Comparison of ENCODE assay signal across 3 cellular contexts in the genomic region with DNA sequence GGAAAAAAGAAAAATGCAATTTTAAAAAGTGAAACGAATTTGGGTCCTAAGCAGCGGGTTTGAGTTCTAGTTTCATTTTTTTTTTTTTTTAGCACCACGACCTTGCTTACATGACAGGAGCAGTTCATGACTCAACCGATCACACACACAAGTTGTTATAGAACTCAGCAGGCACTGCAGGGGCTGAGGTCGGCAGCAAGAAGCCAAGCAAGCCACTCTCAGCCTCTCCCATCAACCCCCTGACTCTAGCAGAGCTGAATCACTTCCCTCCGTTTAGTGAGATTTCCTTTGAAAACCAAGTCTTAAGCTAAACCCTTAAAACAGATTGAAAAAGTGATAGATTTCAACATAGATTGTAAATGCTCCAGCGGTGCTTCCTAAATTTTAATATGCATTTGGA.
TF ChIP-seq lines count a peak whose summit lies in the region.

No MANE protein-coding gene starts in this region.

TF ChIP-seq in GM23338, 12 proteins besides CTCF, POLR2A, EP300 and RAD21 (continued from another document and continues in another):
- no peak for TF ChIP-seq STAT1 (IDR thresholded peaks at IDR 0.05; ENCODE audit: unreplicated experiment)
- TF ChIP-seq, protein P1, sequence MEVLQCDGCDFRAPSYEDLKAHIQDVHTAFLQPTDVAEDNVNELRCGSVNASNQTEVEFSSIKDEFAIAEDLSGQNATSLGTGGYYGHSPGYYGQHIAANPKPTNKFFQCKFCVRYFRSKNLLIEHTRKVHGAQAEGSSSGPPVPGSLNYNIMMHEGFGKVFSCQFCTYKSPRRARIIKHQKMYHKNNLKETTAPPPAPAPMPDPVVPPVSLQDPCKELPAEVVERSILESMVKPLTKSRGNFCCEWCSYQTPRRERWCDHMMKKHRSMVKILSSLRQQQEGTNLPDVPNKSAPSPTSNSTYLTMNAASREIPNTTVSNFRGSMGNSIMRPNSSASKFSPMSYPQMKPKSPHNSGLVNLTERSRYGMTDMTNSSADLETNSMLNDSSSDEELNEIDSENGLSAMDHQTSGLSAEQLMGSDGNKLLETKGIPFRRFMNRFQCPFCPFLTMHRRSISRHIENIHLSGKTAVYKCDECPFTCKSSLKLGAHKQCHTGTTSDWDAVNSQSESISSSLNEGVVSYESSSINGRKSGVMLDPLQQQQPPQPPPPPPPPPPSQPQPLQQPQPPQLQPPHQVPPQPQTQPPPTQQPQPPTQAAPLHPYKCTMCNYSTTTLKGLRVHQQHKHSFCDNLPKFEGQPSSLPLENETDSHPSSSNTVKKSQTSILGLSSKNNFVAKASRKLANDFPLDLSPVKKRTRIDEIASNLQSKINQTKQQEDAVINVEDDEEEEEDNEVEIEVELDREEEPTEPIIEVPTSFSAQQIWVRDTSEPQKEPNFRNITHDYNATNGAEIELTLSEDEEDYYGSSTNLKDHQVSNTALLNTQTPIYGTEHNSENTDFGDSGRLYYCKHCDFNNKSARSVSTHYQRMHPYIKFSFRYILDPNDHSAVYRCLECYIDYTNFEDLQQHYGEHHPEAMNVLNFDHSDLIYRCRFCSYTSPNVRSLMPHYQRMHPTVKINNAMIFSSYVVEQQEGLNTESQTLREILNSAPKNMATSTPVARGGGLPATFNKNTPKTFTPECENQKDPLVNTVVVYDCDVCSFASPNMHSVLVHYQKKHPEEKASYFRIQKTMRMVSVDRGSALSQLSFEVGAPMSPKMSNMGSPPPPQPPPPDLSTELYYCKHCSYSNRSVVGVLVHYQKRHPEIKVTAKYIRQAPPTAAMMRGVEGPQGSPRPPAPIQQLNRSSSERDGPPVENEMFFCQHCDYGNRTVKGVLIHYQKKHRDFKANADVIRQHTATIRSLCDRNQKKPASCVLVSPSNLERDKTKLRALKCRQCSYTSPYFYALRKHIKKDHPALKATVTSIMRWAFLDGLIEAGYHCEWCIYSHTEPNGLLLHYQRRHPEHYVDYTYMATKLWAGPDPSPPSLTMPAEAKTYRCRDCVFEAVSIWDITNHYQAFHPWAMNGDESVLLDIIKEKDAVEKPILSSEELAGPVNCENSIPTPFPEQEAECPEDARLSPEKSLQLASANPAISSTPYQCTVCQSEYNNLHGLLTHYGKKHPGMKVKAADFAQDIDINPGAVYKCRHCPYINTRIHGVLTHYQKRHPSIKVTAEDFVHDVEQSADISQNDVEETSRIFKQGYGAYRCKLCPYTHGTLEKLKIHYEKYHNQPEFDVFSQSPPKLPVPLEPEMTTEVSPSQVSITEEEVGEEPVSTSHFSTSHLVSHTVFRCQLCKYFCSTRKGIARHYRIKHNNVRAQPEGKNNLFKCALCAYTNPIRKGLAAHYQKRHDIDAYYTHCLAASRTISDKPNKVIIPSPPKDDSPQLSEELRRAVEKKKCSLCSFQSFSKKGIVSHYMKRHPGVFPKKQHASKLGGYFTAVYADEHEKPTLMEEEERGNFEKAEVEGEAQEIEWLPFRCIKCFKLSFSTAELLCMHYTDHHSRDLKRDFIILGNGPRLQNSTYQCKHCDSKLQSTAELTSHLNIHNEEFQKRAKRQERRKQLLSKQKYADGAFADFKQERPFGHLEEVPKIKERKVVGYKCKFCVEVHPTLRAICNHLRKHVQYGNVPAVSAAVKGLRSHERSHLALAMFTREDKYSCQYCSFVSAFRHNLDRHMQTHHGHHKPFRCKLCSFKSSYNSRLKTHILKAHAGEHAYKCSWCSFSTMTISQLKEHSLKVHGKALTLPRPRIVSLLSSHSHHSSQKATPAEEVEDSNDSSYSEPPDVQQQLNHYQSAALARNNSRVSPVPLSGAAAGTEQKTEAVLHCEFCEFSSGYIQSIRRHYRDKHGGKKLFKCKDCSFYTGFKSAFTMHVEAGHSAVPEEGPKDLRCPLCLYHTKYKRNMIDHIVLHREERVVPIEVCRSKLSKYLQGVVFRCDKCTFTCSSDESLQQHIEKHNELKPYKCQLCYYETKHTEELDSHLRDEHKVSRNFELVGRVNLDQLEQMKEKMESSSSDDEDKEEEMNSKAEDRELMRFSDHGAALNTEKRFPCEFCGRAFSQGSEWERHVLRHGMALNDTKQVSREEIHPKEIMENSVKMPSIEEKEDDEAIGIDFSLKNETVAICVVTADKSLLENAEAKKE (CRISPR knock-in tag; IDR thresholded peaks at IDR 0.05) = no peak

TF ChIP-seq in WTC11, 78 proteins besides CTCF, POLR2A, EP300 and RAD21:
- TF ChIP-seq, protein P2, sequence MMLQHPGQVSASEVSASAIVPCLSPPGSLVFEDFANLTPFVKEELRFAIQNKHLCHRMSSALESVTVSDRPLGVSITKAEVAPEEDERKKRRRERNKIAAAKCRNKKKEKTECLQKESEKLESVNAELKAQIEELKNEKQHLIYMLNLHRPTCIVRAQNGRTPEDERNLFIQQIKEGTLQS (CRISPR knock-in tag; conservative IDR thresholded peaks at IDR 0.05) = no peak
- TF ChIP-seq NR3C1 (CRISPR knock-in tag; conservative IDR thresholded peaks at IDR 0.05; ENCODE audit: low read depth) = no peak
- TF ChIP-seq, protein P3, sequence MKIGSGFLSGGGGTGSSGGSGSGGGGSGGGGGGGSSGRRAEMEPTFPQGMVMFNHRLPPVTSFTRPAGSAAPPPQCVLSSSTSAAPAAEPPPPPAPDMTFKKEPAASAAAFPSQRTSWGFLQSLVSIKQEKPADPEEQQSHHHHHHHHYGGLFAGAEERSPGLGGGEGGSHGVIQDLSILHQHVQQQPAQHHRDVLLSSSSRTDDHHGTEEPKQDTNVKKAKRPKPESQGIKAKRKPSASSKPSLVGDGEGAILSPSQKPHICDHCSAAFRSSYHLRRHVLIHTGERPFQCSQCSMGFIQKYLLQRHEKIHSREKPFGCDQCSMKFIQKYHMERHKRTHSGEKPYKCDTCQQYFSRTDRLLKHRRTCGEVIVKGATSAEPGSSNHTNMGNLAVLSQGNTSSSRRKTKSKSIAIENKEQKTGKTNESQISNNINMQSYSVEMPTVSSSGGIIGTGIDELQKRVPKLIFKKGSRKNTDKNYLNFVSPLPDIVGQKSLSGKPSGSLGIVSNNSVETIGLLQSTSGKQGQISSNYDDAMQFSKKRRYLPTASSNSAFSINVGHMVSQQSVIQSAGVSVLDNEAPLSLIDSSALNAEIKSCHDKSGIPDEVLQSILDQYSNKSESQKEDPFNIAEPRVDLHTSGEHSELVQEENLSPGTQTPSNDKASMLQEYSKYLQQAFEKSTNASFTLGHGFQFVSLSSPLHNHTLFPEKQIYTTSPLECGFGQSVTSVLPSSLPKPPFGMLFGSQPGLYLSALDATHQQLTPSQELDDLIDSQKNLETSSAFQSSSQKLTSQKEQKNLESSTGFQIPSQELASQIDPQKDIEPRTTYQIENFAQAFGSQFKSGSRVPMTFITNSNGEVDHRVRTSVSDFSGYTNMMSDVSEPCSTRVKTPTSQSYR (CRISPR knock-in tag; IDR thresholded peaks at IDR 0.05) = no peak

TF ChIP-seq in endothelial cell of umbilical vein, 7 proteins besides CTCF, POLR2A, EP300 and RAD21 (continued from another document):
- TF ChIP-seq FOS (IDR thresholded peaks at IDR 0.05; ENCODE audit: borderline replicate concordance, insufficient read depth, low read length) = peak; percentile 59
- no peak for TF ChIP-seq JUN (IDR thresholded peaks at IDR 0.05; ENCODE audit: borderline replicate concordance, insufficient read depth, insufficient read length, low read depth)
- peak; percentile 43 for TF ChIP-seq GATA2 (IDR thresholded peaks at IDR 0.05; ENCODE audit: insufficient read depth, insufficient read length, low read depth, low read length)
